9 cellular contexts compared by ENCODE assay signal in genomic region chr18:3250237-3251107, GRCh38. TPM values are rescaled to one million over a fixed set of nuclear protein-coding genes. Genes with fewer than 3 reads are reported as not detected.
A peak's percentile ranks its signal among the peaks of the same experiment; 100 is the strongest.
DNase-seq lines count a peak whose midpoint lies in the region; ATAC-seq and TF ChIP-seq lines count a peak whose summit lies in the region.
"Had no signal": no experiment of that assay in that cellular context is flagged by ENCODE, and none has a peak within 500 bp of the region (broad histone marks: within the 10 kb centered on the region; RNA-seq: fewer than 3 reads in every experiment).

No MANE protein-coding gene starts in this region.

- no peaks in the 10 kb centered on the region for H3K9me3 Mint-ChIP-seq in activated T-cell treated with anti-CD3 and anti-CD28 coated beads, Interleukin-2, amount 50 U/mL, for 24 hours
- H3K9me3 Mint-ChIP-seq in activated B cell treated with CpG ODN at 0.5 μM for 24 hours: no peaks in the 10 kb centered on the region

- H3K27me3 ChIP-seq in thymus (ENCODE audit: control insufficient read depth, insufficient read depth) (no peaks in the 10 kb centered on the region), BE2C (no peaks in the 10 kb centered on the region)

- no peaks in the 10 kb centered on the region for H3K27me3 Mint-ChIP-seq in activated T-cell treated with anti-CD3 and anti-CD28 coated beads, Interleukin-2, amount 50 U/mL, for 24 hours
- no peaks in the 10 kb centered on the region for H3K27me3 Mint-ChIP-seq in activated B cell treated with CpG ODN at 0.5 μM for 24 hours

- H3K27ac ChIP-seq in thymus (ENCODE audit: low read depth): peak overlapping the region; percentile 26

- ATAC-seq in activated B cell treated with CpG ODN at 0.5 μM for 24 hours (ENCODE audit: low read depth) (no peak), HG03280 (IDR thresholded peaks at IDR 0.05; ENCODE audit: unreplicated experiment) (no peak)

- H3K4me3 ChIP-seq in thymus (ENCODE audit: low read length): no peak overlapping the region
- H3K4me3 ChIP-seq in BE2C (ENCODE audit: low read depth, low read length): no peak overlapping the region

- intact Hi-C loops in activated B cell treated with CpG ODN at 0.5 μM for 24 hours (cut with micrococcal nuclease): no loop called here

- peaks cover 11% of the 10 kb centered on the region for H3K4me1 ChIP-seq in thymus (ENCODE audit: control insufficient read depth, insufficient read depth, low read length)
- H3K4me1 ChIP-seq in BE2C: no peaks in the 10 kb centered on the region

- 73% methylated on average over 6 of the region's 6 CpGs for WGBS in thymus

- peak overlapping the region; percentile 86 for H3K27ac Mint-ChIP-seq in activated T-cell treated with anti-CD3 and anti-CD28 coated beads, Interleukin-2, amount 50 U/mL, for 24 hours
- peak overlapping the region; percentile 72 for H3K27ac Mint-ChIP-seq in activated B cell treated with CpG ODN at 0.5 μM for 24 hours

- H3K9me3 ChIP-seq in thymus (ENCODE audit: control insufficient read depth): no peaks in the 10 kb centered on the region
- H3K9me3 ChIP-seq in BE2C: no peaks in the 10 kb centered on the region

- H3K4me1 Mint-ChIP-seq in activated T-cell treated with anti-CD3 and anti-CD28 coated beads, Interleukin-2, amount 50 U/mL, for 24 hours (ENCODE audit: low read depth): peaks cover 61% of the 10 kb centered on the region
- H3K4me1 Mint-ChIP-seq in activated B cell treated with CpG ODN at 0.5 μM for 24 hours: peaks cover 73% of the 10 kb centered on the region

- no peak for DNase-seq in activated T-cell treated with anti-CD3 and anti-CD28 coated beads, Interleukin-2, amount 50 U/mL, for 24 hours
- no peak for DNase-seq in activated T-cell treated with anti-CD3 and anti-CD28 coated beads for 4 hours
- DNase-seq in activated B cell treated with CpG ODN at 0.5 μM for 24 hours: no peak
- DNase-seq in foreskin melanocyte: peak; percentile 61
- no peak for DNase-seq in NCI-H1694 treated with DMSO at 0.1 percent for 48 hours (lab: John Stamatoyannopoulos, UW)
- no peak for DNase-seq in BE2C

- H3K36me3 ChIP-seq in thymus (ENCODE audit: control insufficient read depth, insufficient read depth) (peaks cover 22% of the 10 kb centered on the region), BE2C (no peaks in the 10 kb centered on the region)

- TF ChIP-seq CTCF in activated B cell treated with CpG ODN at 0.5 μM for 24 hours (IDR thresholded peaks at IDR 0.05): no peak
- no peak for TF ChIP-seq CTCF in BE2C (IDR thresholded peaks at IDR 0.05; ENCODE audit: low read depth, low read length)

- peaks cover 83% of the 10 kb centered on the region for H3K36me3 Mint-ChIP-seq in activated T-cell treated with anti-CD3 and anti-CD28 coated beads, Interleukin-2, amount 50 U/mL, for 24 hours (ENCODE audit: low read depth)
- peaks cover 65% of the 10 kb centered on the region for H3K36me3 Mint-ChIP-seq in activated B cell treated with CpG ODN at 0.5 μM for 24 hours (ENCODE audit: low read depth)

- CTCF ChIA-PET in activated B cell treated with CpG ODN at 0.5 μM for 24 hours (lab: Charles Lee): interaction anchor here (3.8 kb wide), 1 partner anchor 415 kb away, joined by 14 read pairs; no protein-coding TSS in a partner anchor

- POLR2A ChIA-PET in activated B cell treated with CpG ODN at 0.5 μM for 24 hours (lab: Charles Lee): interaction anchor here (0.5 to 9.2 kb wide), 9 partner anchors 11 to 416 kb away, joined by 3 to 166 read pairs (median 4); partner anchors contain the start of gene MYL12B

- peak overlapping the region; percentile 95 for H3K4me3 Mint-ChIP-seq in activated T-cell treated with anti-CD3 and anti-CD28 coated beads, Interleukin-2, amount 50 U/mL, for 24 hours
- peak overlapping the region; percentile 74 for H3K4me3 Mint-ChIP-seq in activated B cell treated with CpG ODN at 0.5 μM for 24 hours

RNA-seq across cellular contexts. Expression of gene MYL12A, which starts 2.9 kb away (rescaled TPM):
- total RNA-seq in activated B cell treated with CpG ODN at 0.5 μM for 24 hours: 394 and 395 TPM in 2 replicates
- polyA plus RNA-seq in thymus: 747 TPM
- polyA plus RNA-seq in BE2C (2012; ENCODE audit: insufficient read depth, insufficient read length, low read depth): 110 TPM

RNA-seq across cellular contexts. Expression of gene MYL12B, which starts 11.5 kb away (rescaled TPM):
- total RNA-seq in activated B cell treated with CpG ODN at 0.5 μM for 24 hours: 185 and 198 TPM in 2 replicates
- polyA plus RNA-seq in thymus: 505 TPM
- polyA plus RNA-seq in BE2C (2012; ENCODE audit: insufficient read depth, insufficient read length, low read depth): 72.0 TPM

RNA-seq across cellular contexts. Expression of gene MYOM1, which starts 30.7 kb away (rescaled TPM):
- total RNA-seq in activated B cell treated with CpG ODN at 0.5 μM for 24 hours: 4.1 and 4.9 TPM in 2 replicates
- polyA plus RNA-seq in thymus: 3.3 TPM
- 0.56 TPM for polyA plus RNA-seq in BE2C (2012; ENCODE audit: insufficient read depth, insufficient read length, low read depth)
- total RNA-seq: Daoy had no signal
